26 cellular contexts compared by ENCODE assay signal in genomic region chr2:121409388-121409787, GRCh38.
DNase-seq lines count a peak whose midpoint lies in the region; ATAC-seq and TF ChIP-seq lines count a peak whose summit lies in the region.
"Had no signal": no experiment of that assay in that cellular context is flagged by ENCODE, and none has a peak within 500 bp of the region (broad histone marks: within the 10 kb centered on the region; RNA-seq: fewer than 3 reads in every experiment).

No MANE protein-coding gene starts in this region.

- no peak overlapping the region for H3K27ac ChIP-seq in CD4-positive, CD25-positive, alpha-beta regulatory T cell (ENCODE audit: insufficient read depth, low read length, poor library complexity, severe bottlenecking)
- peak overlapping the region; percentile 13 for H3K27ac ChIP-seq in cingulate gyrus (ENCODE audit: low read depth, low read length)
- H3K27ac ChIP-seq: neural progenitor cell, SJSA1, upper lobe of right lung had no signal

- intact Hi-C loops in Calu3 (cut with micrococcal nuclease; ENCODE audit: unreplicated experiment) = no loop called here

- H3K27me3 ChIP-seq in CD4-positive, CD25-positive, alpha-beta regulatory T cell (ENCODE audit: control insufficient read depth, insufficient read depth, low read length) = no peaks in the 10 kb centered on the region
- H3K27me3 ChIP-seq: MG63, neural progenitor cell, SJSA1, upper lobe of right lung had no signal

- no peaks in the 10 kb centered on the region for H3K4me1 ChIP-seq in CD4-positive, CD25-positive, alpha-beta regulatory T cell (ENCODE audit: control insufficient read depth, insufficient read depth, low read length, poor library complexity, severe bottlenecking)
- H3K4me1 ChIP-seq: neural progenitor cell, SJSA1, upper lobe of right lung had no signal

- H3K4me1 Mint-ChIP-seq in CD4-positive, CD25-positive, alpha-beta regulatory T cell = peaks cover 0 to 10% (median 4%) of the 10 kb centered on the region in 4 donors
- H3K4me1 Mint-ChIP-seq in Calu3 (ENCODE audit: low read depth, unreplicated experiment) (no peaks in the 10 kb centered on the region), nephron progenitor cell (no peaks in the 10 kb centered on the region)
- peaks cover 1% of the 10 kb centered on the region for H3K4me1 Mint-ChIP-seq in activated CD4-positive, alpha-beta memory T cell treated with anti-CD3 and anti-CD28 coated beads, Interleukin-2, amount 10 ng/mL, durations not matched to agents 7 days and 5 days
- H3K4me1 Mint-ChIP-seq: activated CD8-positive, alpha-beta memory T cell treated with anti-CD3 and anti-CD28 coated beads, Interleukin-2, amount 10 ng/mL, durations not matched to agents 7 days and 5 days; neural progenitor cell had no signal

- no peaks in the 10 kb centered on the region for H3K9me3 Mint-ChIP-seq in CD4-positive, CD25-positive, alpha-beta regulatory T cell
- H3K9me3 Mint-ChIP-seq in Calu3 (ENCODE audit: low read depth, unreplicated experiment) = no peaks in the 10 kb centered on the region
- H3K9me3 Mint-ChIP-seq in nephron progenitor cell = no peaks in the 10 kb centered on the region
- H3K9me3 Mint-ChIP-seq in activated CD4-positive, alpha-beta memory T cell treated with anti-CD3 and anti-CD28 coated beads, Interleukin-2, amount 10 ng/mL, durations not matched to agents 7 days and 5 days = no peaks in the 10 kb centered on the region
- H3K9me3 Mint-ChIP-seq: activated naive CD4-positive, alpha-beta T cell treated with anti-CD3 and anti-CD28 coated beads, Interleukin-2, amount 50 U/mL, for 72 hours; activated T-helper 2 cell treated with anti-CD3 and anti-CD28 coated beads, Interferon-gamma antibody, Interleukin-2, Interleukin-4, amounts not matched to agents 10 μg/mL and 5 μg/mL and 100 μg/mL, durations not matched to agents 14 hours and 24 hours and 36 hours; neural progenitor cell had no signal

- H3K36me3 Mint-ChIP-seq in CD4-positive, CD25-positive, alpha-beta regulatory T cell = peaks cover 38% of the 10 kb centered on the region
- peaks cover 18% of the 10 kb centered on the region for H3K36me3 Mint-ChIP-seq in Calu3 (ENCODE audit: insufficient read depth, unreplicated experiment)
- peaks cover 43% of the 10 kb centered on the region for H3K36me3 Mint-ChIP-seq in nephron progenitor cell (ENCODE audit: low read depth)
- peaks cover 36% of the 10 kb centered on the region for H3K36me3 Mint-ChIP-seq in activated CD4-positive, alpha-beta memory T cell treated with anti-CD3 and anti-CD28 coated beads, Interleukin-2, amount 10 ng/mL, durations not matched to agents 7 days and 5 days (ENCODE audit: low read depth)

- H3K4me3 ChIP-seq in CD4-positive, CD25-positive, alpha-beta regulatory T cell (ENCODE audit: low read depth, low read length) = no peak overlapping the region
- H3K4me3 ChIP-seq: GM12878, MG63, mucosa of descending colon, neural progenitor cell, SJSA1, upper lobe of right lung had no signal

- DNase-seq in CD4-positive, CD25-positive, alpha-beta regulatory T cell = no peak
- DNase-seq in Calu3 = no peak
- no peak for DNase-seq in nephron progenitor cell
- no peak for DNase-seq in activated CD4-positive, alpha-beta memory T cell treated with anti-CD3 and anti-CD28 coated beads, Interleukin-2, amount 10 ng/mL, durations not matched to agents 7 days and 5 days
- DNase-seq in ecto neural progenitor cell (ENCODE audit: low spot score) = no peak
- DNase-seq: activated CD8-positive, alpha-beta memory T cell treated with anti-CD3 and anti-CD28 coated beads, Interleukin-2, amount 10 ng/mL, durations not matched to agents 7 days and 5 days; KG1; MG63; mucosa of descending colon; NCI-H1417; NCI-H2081 treated with DMSO at 0.1 percent for 48 hours; NCI-H226; NCI-H82; posterior cingulate gyrus; stimulated activated CD4-positive, alpha-beta T cell treated with anti-CD3 and anti-CD28 coated beads, Interleukin-12 subunit alpha, Interleukin-12 subunit beta, amount 100 ng/mL, for 4 hours; stimulated activated CD4-positive, alpha-beta T cell treated with anti-CD3 and anti-CD28 coated beads, Interleukin-4, amount 100 ng/mL, for 1 hour; T-helper 2 cell; upper lobe of right lung had no signal

- H3K36me3 ChIP-seq in CD4-positive, CD25-positive, alpha-beta regulatory T cell (ENCODE audit: control insufficient read depth, insufficient read depth, low read length) = peaks cover 66% of the 10 kb centered on the region

- no peaks in the 10 kb centered on the region for H3K9me3 ChIP-seq in CD4-positive, CD25-positive, alpha-beta regulatory T cell (ENCODE audit: control insufficient read depth in 2 of 2, low read length in 2 of 2)
- H3K9me3 ChIP-seq: MG63, mucosa of descending colon, SJSA1, upper lobe of right lung had no signal

- no peaks in the 10 kb centered on the region for H3K27me3 Mint-ChIP-seq in CD4-positive, CD25-positive, alpha-beta regulatory T cell
- H3K27me3 Mint-ChIP-seq in Calu3 (ENCODE audit: unreplicated experiment) (no peaks in the 10 kb centered on the region), nephron progenitor cell (ENCODE audit: low read depth, poor library complexity) (no peaks in the 10 kb centered on the region)
- H3K27me3 Mint-ChIP-seq in activated CD4-positive, alpha-beta memory T cell treated with anti-CD3 and anti-CD28 coated beads, Interleukin-2, amount 10 ng/mL, durations not matched to agents 7 days and 5 days = no peaks in the 10 kb centered on the region
- H3K27me3 Mint-ChIP-seq: activated CD8-positive, alpha-beta memory T cell treated with anti-CD3 and anti-CD28 coated beads, Interleukin-2, amount 10 ng/mL, durations not matched to agents 7 days and 5 days had no signal

- CTCF ChIA-PET in Calu3 (lab: Charles Lee) = interaction anchor here (0.6 kb wide), 1 partner anchor 480 kb away, joined by 7 read pairs; no protein-coding TSS in a partner anchor
- CTCF ChIA-PET in activated CD4-positive, alpha-beta memory T cell treated with anti-CD3 and anti-CD28 coated beads, Interleukin-2, amount 10 ng/mL, durations not matched to agents 7 days and 5 days (lab: Charles Lee) = no interaction called here

- no peak for ATAC-seq in CD4-positive, CD25-positive, alpha-beta regulatory T cell (ENCODE audit: low read depth in 2 of 2)
- ATAC-seq in GM21825 (IDR thresholded peaks at IDR 0.05; ENCODE audit: unreplicated experiment) = no peak
- ATAC-seq: activated CD8-positive, alpha-beta memory T cell treated with anti-CD3 and anti-CD28 coated beads, Interleukin-2, amount 10 ng/mL, durations not matched to agents 7 days and 5 days; activated naive CD4-positive, alpha-beta T cell treated with anti-CD3 and anti-CD28 coated beads, Interleukin-2, amount 50 U/mL, for 72 hours; GM12878; mucosa of descending colon; sciatic nerve; upper lobe of right lung had no signal

- no peak overlapping the region for H3K4me3 Mint-ChIP-seq in CD4-positive, CD25-positive, alpha-beta regulatory T cell
- H3K4me3 Mint-ChIP-seq in Calu3 (ENCODE audit: low read depth, unreplicated experiment) (no peak overlapping the region), nephron progenitor cell (no peak overlapping the region)
- no peak overlapping the region for H3K4me3 Mint-ChIP-seq in activated CD4-positive, alpha-beta memory T cell treated with anti-CD3 and anti-CD28 coated beads, Interleukin-2, amount 10 ng/mL, durations not matched to agents 7 days and 5 days
- H3K4me3 Mint-ChIP-seq: activated CD8-positive, alpha-beta memory T cell treated with anti-CD3 and anti-CD28 coated beads, Interleukin-2, amount 10 ng/mL, durations not matched to agents 7 days and 5 days; neural progenitor cell had no signal

- peak overlapping the region; percentile 24 to 68 (median 58) for H3K27ac Mint-ChIP-seq in CD4-positive, CD25-positive, alpha-beta regulatory T cell
- H3K27ac Mint-ChIP-seq in Calu3 (ENCODE audit: unreplicated experiment) (peak overlapping the region; percentile 21), nephron progenitor cell (peak overlapping the region; percentile 80)
- H3K27ac Mint-ChIP-seq in activated CD4-positive, alpha-beta memory T cell treated with anti-CD3 and anti-CD28 coated beads, Interleukin-2, amount 10 ng/mL, durations not matched to agents 7 days and 5 days = no peak overlapping the region
- H3K27ac Mint-ChIP-seq: activated CD8-positive, alpha-beta memory T cell treated with anti-CD3 and anti-CD28 coated beads, Interleukin-2, amount 10 ng/mL, durations not matched to agents 7 days and 5 days; activated naive CD4-positive, alpha-beta T cell treated with anti-CD3 and anti-CD28 coated beads, Interleukin-2, amount 50 U/mL, for 72 hours; activated T-helper 2 cell treated with anti-CD3 and anti-CD28 coated beads, Interferon-gamma antibody, Interleukin-2, Interleukin-4, amounts not matched to agents 10 μg/mL and 5 μg/mL and 100 μg/mL, durations not matched to agents 14 hours and 24 hours and 36 hours; neural progenitor cell had no signal

- no peak for TF ChIP-seq CTCF in Calu3 (IDR thresholded peaks at IDR 0.05; ENCODE audit: unreplicated experiment)
- TF ChIP-seq CTCF in nephron progenitor cell (IDR thresholded peaks at IDR 0.05) = no peak

- POLR2A ChIA-PET in activated CD4-positive, alpha-beta memory T cell treated with anti-CD3 and anti-CD28 coated beads, Interleukin-2, amount 10 ng/mL, durations not matched to agents 7 days and 5 days (lab: Charles Lee) = interaction anchor here (1.5 kb wide), 1 partner anchor 121 kb away, joined by 6 read pairs; the partner anchor contains the start of gene RNU4ATAC

- no TSS peak for BruUV-seq in Calu3 (replicated peaks; lab: Mats Ljungman, UMichigan)
